23 cellular contexts compared by ENCODE assay signal in the genomic region with DNA sequence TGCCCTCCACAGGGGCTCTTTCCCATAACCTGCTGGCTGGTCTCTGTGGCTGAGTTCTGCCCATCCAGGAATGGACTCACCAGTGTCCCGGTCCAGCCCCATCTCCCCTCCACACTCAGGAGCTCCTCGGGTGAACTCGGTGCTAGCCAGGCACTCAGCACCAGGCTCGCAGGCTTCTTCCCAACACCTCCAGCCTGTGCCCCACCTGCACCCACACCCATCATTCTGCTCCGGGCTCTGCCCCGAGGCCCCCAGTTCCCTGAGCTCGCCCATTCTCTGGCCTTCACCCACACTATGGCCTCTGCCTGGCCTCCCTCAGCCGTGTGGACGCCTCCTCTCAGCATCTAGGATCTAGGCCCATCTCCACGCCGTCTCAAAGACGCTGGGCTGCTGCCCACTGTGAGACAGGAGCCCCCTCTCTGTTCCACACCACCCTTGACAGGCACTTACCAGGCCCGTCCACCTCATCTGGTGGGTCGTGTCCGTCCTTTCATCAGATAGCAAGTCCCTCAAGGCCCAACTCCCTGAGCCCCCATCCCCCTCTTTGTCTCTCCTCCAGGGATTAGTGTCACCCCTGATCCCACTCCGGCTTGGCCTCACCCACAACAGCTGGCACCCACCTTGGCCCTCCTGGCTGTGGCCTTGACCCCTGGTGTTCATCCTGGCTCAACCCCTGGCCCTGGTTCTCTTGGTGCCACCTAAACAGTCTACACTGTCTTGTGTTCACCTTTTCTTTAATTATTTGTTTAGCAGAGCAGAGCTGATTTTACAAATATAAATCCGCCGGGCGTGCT.
DNase-seq lines count a peak whose midpoint lies in the region; ATAC-seq and TF ChIP-seq lines count a peak whose summit lies in the region.
"Had no signal": no experiment of that assay in that cellular context is flagged by ENCODE, and none has a peak within 500 bp of the region (broad histone marks: within the 10 kb centered on the region; RNA-seq: fewer than 3 reads in every experiment).

No MANE protein-coding gene starts in this region.

- H4K8ac ChIP-seq in H9 (replicated peaks; ENCODE audit: insufficient read length, low read depth, low read length) = no peak overlapping the region

- H2BK5ac ChIP-seq in H9 (ENCODE audit: insufficient read length, low read length) = no peak overlapping the region

- no peaks in the 10 kb centered on the region for H3K9me3 ChIP-seq in muscle layer of duodenum (ENCODE audit: control insufficient read depth in 1 of 2, low read length in 2 of 2)
- H3K9me3 ChIP-seq in transverse colon = peaks cover 0 to 6% of the 10 kb centered on the region in 2 donors
- H3K9me3 ChIP-seq in body of pancreas = no peaks in the 10 kb centered on the region
- H3K9me3 ChIP-seq in H9 (ENCODE audit: control insufficient read depth, low read depth, low read length) = peaks cover 5% of the 10 kb centered on the region
- H3K9me3 ChIP-seq: uterus had no signal

- peaks cover 27% of the 10 kb centered on the region for H3K27me3 Mint-ChIP-seq in activated naive CD4-positive, alpha-beta T cell treated with anti-CD3 and anti-CD28 coated beads, Interleukin-2, amount 50 U/mL, for 24 hours
- H3K27me3 Mint-ChIP-seq in activated naive CD4-positive, alpha-beta T cell treated with anti-CD3 and anti-CD28 coated beads, Interleukin-2, amount 10 ng/mL, durations not matched to agents 7 days and 5 days = peaks cover 29% of the 10 kb centered on the region
- peaks cover 10% of the 10 kb centered on the region for H3K27me3 Mint-ChIP-seq in H9 (ENCODE audit: low read depth)

- no peak overlapping the region for H4K91ac ChIP-seq in H9 (ENCODE audit: insufficient read length, low read depth, low read length)

- no peaks in the 10 kb centered on the region for H3K79me2 ChIP-seq in H9 (ENCODE audit: insufficient read depth, low read length)

- H3K4me1 ChIP-seq in muscle layer of duodenum (ENCODE audit: control insufficient read depth in 1 of 2, insufficient read depth in 2 of 2, low read length in 2 of 2) = peaks cover 0 to 4% of the 10 kb centered on the region in 2 donors
- peaks cover 0 to 26% (median 5%) of the 10 kb centered on the region in 4 donors for H3K4me1 ChIP-seq in transverse colon
- peaks cover 8% of the 10 kb centered on the region for H3K4me1 ChIP-seq in body of pancreas
- H3K4me1 ChIP-seq in H9 (ENCODE audit: insufficient read depth, low read length) = peaks cover 7% of the 10 kb centered on the region; the same call in 1 of the 2 replicates
- H3K4me1 ChIP-seq: uterus had no signal

- H2BK120ac ChIP-seq in H9 (ENCODE audit: low read depth, low read length, poor library complexity, severe bottlenecking) = no peak overlapping the region

- H3K18ac ChIP-seq in H9 (ENCODE audit: insufficient read length, low read depth, low read length) = no peak overlapping the region

- no peak overlapping the region for H4K5ac ChIP-seq in H9 (ENCODE audit: insufficient read length, low read depth, low read length)

- CTCF ChIA-PET in activated naive CD4-positive, alpha-beta T cell treated with anti-CD3 and anti-CD28 coated beads, Interleukin-2, amount 10 ng/mL, durations not matched to agents 7 days and 5 days (lab: Charles Lee) = no interaction called here

- 90 to 93% methylated on average over 3 to 19 of the region's 19 CpGs for WGBS in transverse colon (ENCODE audit: low coverage in 1 of 2), 2 donors
- 89 to 92% methylated on average over 19 of the region's 19 CpGs for WGBS in body of pancreas, 2 donors
- no CpG with 5 or more reads among the region's 19 CpGs for WGBS in H9 (ENCODE audit: extremely low coverage, insufficient read length, low lambda C conversion rate)

- ATAC-seq in GM21381 (IDR thresholded peaks at IDR 0.05; ENCODE audit: unreplicated experiment) (no peak), body of pancreas (no peak)
- ATAC-seq: K562; naive thymus-derived CD8-positive, alpha-beta T cell had no signal

- H3K36me3 ChIP-seq in muscle layer of duodenum (ENCODE audit: control insufficient read depth in 1 of 2, insufficient read depth in 2 of 2, low read length in 2 of 2) (no peaks in the 10 kb centered on the region), transverse colon (no peaks in the 10 kb centered on the region), body of pancreas (replicated peaks in 1 of 2; ENCODE audit: insufficient read depth in 1 of 2, low read depth in 2 of 2) (no peaks in the 10 kb centered on the region)
- H3K36me3 ChIP-seq: uterus had no signal

- no peak for TF ChIP-seq EP300 in transverse colon (IDR thresholded peaks at IDR 0.05; ENCODE audit: low read depth)

- peaks cover 14% of the 10 kb centered on the region for H3K9me3 Mint-ChIP-seq in activated naive CD4-positive, alpha-beta T cell treated with anti-CD3 and anti-CD28 coated beads, Interleukin-2, amount 50 U/mL, for 24 hours
- H3K9me3 Mint-ChIP-seq in activated naive CD4-positive, alpha-beta T cell treated with anti-CD3 and anti-CD28 coated beads, Interleukin-2, amount 10 ng/mL, durations not matched to agents 7 days and 5 days = peaks cover 2% of the 10 kb centered on the region
- peaks cover 22 to 35% of the 10 kb centered on the region in 2 experiments for H3K9me3 Mint-ChIP-seq in H9

- H2BK15ac ChIP-seq in H9 (ENCODE audit: low read depth, low read length) = no peak overlapping the region

- no peak overlapping the region for H2BK12ac ChIP-seq in H9 (ENCODE audit: insufficient read length, low read depth, low read length)

- no peak overlapping the region for H3K4ac ChIP-seq in H9 (ENCODE audit: low read depth, low read length)

- TF ChIP-seq CTCF in transverse colon (IDR thresholded peaks at IDR 0.05) (no peak), body of pancreas (IDR thresholded peaks at IDR 0.05) (no peak), H9 (conservative IDR thresholded peaks at IDR 0.05) (no peak)

- DNase-seq in activated naive CD4-positive, alpha-beta T cell treated with anti-CD3 and anti-CD28 coated beads, Interleukin-2, amount 10 ng/mL, durations not matched to agents 7 days and 5 days = no peak
- DNase-seq in transverse colon (no peak), body of pancreas (no peak), H9 (no peak)
- DNase-seq: 8988T; activated CD4-positive, alpha-beta T cell treated with anti-CD3 and anti-CD28 coated beads for 48 hours; activated T-cell treated with anti-CD3 and anti-CD28 coated beads, Interleukin-2, amount 50 U/mL, for 48 hours; immature natural killer cell; naive thymus-derived CD8-positive, alpha-beta T cell; NCI-H1105; NCI-H1930; NCI-H526 treated with DMSO at 0.1 percent for 48 hours; retina; SHP77; stimulated activated CD4-positive, alpha-beta T cell treated with anti-CD3 and anti-CD28 coated beads, Interleukin-2, amount 100 ng/mL, for 48 hours; uterus had no signal

- H3K27ac ChIP-seq in cingulate gyrus (ENCODE audit: low read depth, low read length) (peak overlapping the region; percentile 65), muscle layer of duodenum (ENCODE audit: low read length) (peak overlapping the region; percentile 25), transverse colon (peak overlapping the region; percentile 29 to 64 (median 45)), body of pancreas (peak overlapping the region in 1 of 4 donors; percentile 78), H9 (ENCODE audit: insufficient read length, low read depth, low read length) (no peak overlapping the region)
- H3K27ac ChIP-seq: uterus, VCaP had no signal

- H3K4me3 ChIP-seq in muscle layer of duodenum (ENCODE audit: low read depth in 1 of 2, low read length in 2 of 2) (no peak overlapping the region), transverse colon (no peak overlapping the region), body of pancreas (no peak overlapping the region)
- H3K4me3 ChIP-seq: K562, uterus had no signal

- no peak overlapping the region for H3K56ac ChIP-seq in H9 (ENCODE audit: insufficient read length, low read depth, low read length)

- no peaks in the 10 kb centered on the region for H3K23me2 ChIP-seq in H9 (ENCODE audit: insufficient read length, low read depth, low read length, poor library complexity, severe bottlenecking)

- H2AFZ ChIP-seq in H9 (ENCODE audit: low read length) = no peak overlapping the region

- no peak overlapping the region; the same call in 1 of the 2 replicates for H3K14ac ChIP-seq in H9 (ENCODE audit: insufficient read depth, low read length)

- no peaks in the 10 kb centered on the region for H4K20me1 ChIP-seq in H9 (ENCODE audit: control insufficient read depth, insufficient read depth, insufficient read length)

- TF ChIP-seq POLR2A in transverse colon (IDR thresholded peaks at IDR 0.05) (no peak), body of pancreas (IDR thresholded peaks at IDR 0.05) (no peak)

- peak overlapping the region; percentile 36 for H3K27ac Mint-ChIP-seq in activated naive CD4-positive, alpha-beta T cell treated with anti-CD3 and anti-CD28 coated beads, Interleukin-2, amount 50 U/mL, for 24 hours
- no peak overlapping the region for H3K27ac Mint-ChIP-seq in activated naive CD4-positive, alpha-beta T cell treated with anti-CD3 and anti-CD28 coated beads, Interleukin-2, amount 10 ng/mL, durations not matched to agents 7 days and 5 days
- no peak overlapping the region; a peak in 2 of 7 replicates for H3K27ac Mint-ChIP-seq in H9
- H3K27ac Mint-ChIP-seq: immature natural killer cell; naive thymus-derived CD8-positive, alpha-beta T cell had no signal

- no peak overlapping the region for H3T11ph ChIP-seq in H9 (ENCODE audit: low read length)

- H3K27me3 ChIP-seq in muscle layer of duodenum (ENCODE audit: low read depth, low read length) = no peaks in the 10 kb centered on the region
- peaks cover 19% of the 10 kb centered on the region for H3K27me3 ChIP-seq in transverse colon
- no peaks in the 10 kb centered on the region for H3K27me3 ChIP-seq in body of pancreas
- H3K27me3 ChIP-seq in H9 (ENCODE audit: insufficient read depth, low read length) = no peaks in the 10 kb centered on the region
- H3K27me3 ChIP-seq: uterus had no signal

- H3K79me1 ChIP-seq in H9 (ENCODE audit: insufficient read depth, low read depth, low read length, poor library complexity, severe bottlenecking) = no peaks in the 10 kb centered on the region

- intact Hi-C loops in transverse colon (cut with DNase I; ENCODE audit: low total_unique reads) = no loop called here
- intact Hi-C loops in body of pancreas (cut with DNase I) = no loop called here

- in situ Hi-C loops in transverse colon (cut with MboI; ENCODE audit: low pct_ligation_motif_present in 1 of 4, low pct_unique_long_range_greater_than_20kb in 1 of 4, low sequenced_read_pairs in 3 of 4) = no loop called here

- no peak overlapping the region for H2BK20ac ChIP-seq in H9 (ENCODE audit: low read depth, low read length, poor library complexity, severe bottlenecking)

- H3K4me2 ChIP-seq in H9 (ENCODE audit: insufficient read depth, insufficient read length, low read length) = no peak overlapping the region

- H3K4me3 Mint-ChIP-seq in activated naive CD4-positive, alpha-beta T cell treated with anti-CD3 and anti-CD28 coated beads, Interleukin-2, amount 50 U/mL, for 24 hours = no peak overlapping the region
- H3K4me3 Mint-ChIP-seq in activated naive CD4-positive, alpha-beta T cell treated with anti-CD3 and anti-CD28 coated beads, Interleukin-2, amount 10 ng/mL, durations not matched to agents 7 days and 5 days = no peak overlapping the region
- no peak overlapping the region; a peak in 1 of 5 replicates for H3K4me3 Mint-ChIP-seq in H9
- H3K4me3 Mint-ChIP-seq: immature natural killer cell; naive thymus-derived CD8-positive, alpha-beta T cell; T-helper 2 cell treated with Interferon-gamma antibody and Interleukin-4, amounts not matched to agents 5 μg/mL and 100 μg/mL, for 36 hours had no signal

- H3K9ac ChIP-seq in H9 (ENCODE audit: extremely low read depth, insufficient read length, low read length) = no peak overlapping the region

- peaks cover 5% of the 10 kb centered on the region for H3K36me3 Mint-ChIP-seq in activated naive CD4-positive, alpha-beta T cell treated with anti-CD3 and anti-CD28 coated beads, Interleukin-2, amount 50 U/mL, for 24 hours
- no peaks in the 10 kb centered on the region for H3K36me3 Mint-ChIP-seq in activated naive CD4-positive, alpha-beta T cell treated with anti-CD3 and anti-CD28 coated beads, Interleukin-2, amount 10 ng/mL, durations not matched to agents 7 days and 5 days
- H3K36me3 Mint-ChIP-seq in H9 (ENCODE audit: insufficient read depth in 1 of 3, low read depth in 3 of 3) = peaks cover 13 to 28% (median 18%) of the 10 kb centered on the region in 3 experiments
- H3K36me3 Mint-ChIP-seq: immature natural killer cell had no signal

- no peak overlapping the region for H2AK5ac ChIP-seq in H9 (ENCODE audit: insufficient read length, low read length)

- no peak overlapping the region for H3K23ac ChIP-seq in H9 (ENCODE audit: insufficient read length, low read depth, low read length)

- H3K4me1 Mint-ChIP-seq in activated naive CD4-positive, alpha-beta T cell treated with anti-CD3 and anti-CD28 coated beads, Interleukin-2, amount 50 U/mL, for 24 hours = no peaks in the 10 kb centered on the region
- H3K4me1 Mint-ChIP-seq in activated naive CD4-positive, alpha-beta T cell treated with anti-CD3 and anti-CD28 coated beads, Interleukin-2, amount 10 ng/mL, durations not matched to agents 7 days and 5 days = no peaks in the 10 kb centered on the region
- peaks cover 18 to 29% of the 10 kb centered on the region in 2 experiments for H3K4me1 Mint-ChIP-seq in H9
